In the genomic region with DNA sequence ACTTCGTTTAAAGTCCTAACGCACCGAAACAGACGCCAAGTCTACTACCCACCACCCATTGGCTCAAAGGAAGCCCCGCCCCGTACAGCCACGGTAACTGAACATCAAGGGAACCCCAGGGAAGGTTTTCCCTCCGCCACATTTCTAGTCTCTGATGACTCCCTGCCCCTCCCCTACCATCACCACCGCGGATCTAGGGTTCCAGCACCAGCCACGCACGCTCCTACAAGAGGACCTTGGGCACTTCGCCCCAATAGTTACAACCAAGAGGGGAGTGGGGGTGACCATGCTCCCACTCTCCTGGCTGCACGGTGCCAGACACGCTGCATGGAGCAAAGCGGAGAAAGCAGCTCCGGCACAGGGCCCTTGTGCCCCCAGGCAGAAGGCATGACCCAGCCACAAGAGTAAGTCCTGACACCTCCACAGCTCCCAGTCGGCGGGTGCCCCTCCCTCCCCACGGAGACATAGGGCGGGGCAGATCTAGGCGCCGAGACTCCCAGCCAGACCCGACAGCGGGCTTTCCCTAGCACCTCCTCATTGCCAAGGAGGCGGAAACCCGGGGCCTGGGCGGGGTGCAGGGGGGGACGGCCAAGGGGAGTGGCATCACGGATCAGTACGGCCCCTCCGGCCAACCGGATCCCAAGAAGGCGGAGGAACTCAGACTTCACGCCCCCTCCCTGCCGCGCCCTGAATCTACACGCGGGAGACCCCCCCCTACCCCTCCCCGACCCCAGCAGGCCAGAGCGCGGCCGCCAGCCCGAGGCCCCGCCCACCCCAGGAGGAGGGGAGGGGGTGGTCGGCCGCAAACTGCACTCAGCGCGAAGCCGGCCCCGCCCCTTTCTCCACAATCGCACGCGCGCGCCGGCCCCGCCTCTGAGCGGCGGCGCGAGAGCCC, we compare ENCODE assay signal across 1 cellular context.
TF ChIP-seq lines count a peak whose summit lies in the region.

No MANE protein-coding gene starts in this region.

TF ChIP-seq in HepG2, 621 proteins besides CTCF, POLR2A, EP300 and RAD21 (continued from another document and continues in another):
- 0 out of 2 replicates have a peak, but pooled peaks have one; percentile 36 for TF ChIP-seq ZNF550 (CRISPR knock-in tag; IDR thresholded peaks at IDR 0.05; ENCODE audit: borderline replicate concordance)
- no peak for TF ChIP-seq ZNF766 (CRISPR knock-in tag; IDR thresholded peaks at IDR 0.05; ENCODE audit: borderline replicate concordance)
- no peak for TF ChIP-seq ZNF564 (CRISPR knock-in tag; IDR thresholded peaks at IDR 0.05)
- no peak for TF ChIP-seq ZFP82 (CRISPR knock-in tag; IDR thresholded peaks at IDR 0.05; ENCODE audit: borderline replicate concordance)
- TF ChIP-seq SALL1 (CRISPR knock-in tag; IDR thresholded peaks at IDR 0.05) = peak; percentile 69
- TF ChIP-seq GPN1 (CRISPR knock-in tag; IDR thresholded peaks at IDR 0.05; ENCODE audit: borderline replicate concordance) = no peak
- TF ChIP-seq, protein P1, sequence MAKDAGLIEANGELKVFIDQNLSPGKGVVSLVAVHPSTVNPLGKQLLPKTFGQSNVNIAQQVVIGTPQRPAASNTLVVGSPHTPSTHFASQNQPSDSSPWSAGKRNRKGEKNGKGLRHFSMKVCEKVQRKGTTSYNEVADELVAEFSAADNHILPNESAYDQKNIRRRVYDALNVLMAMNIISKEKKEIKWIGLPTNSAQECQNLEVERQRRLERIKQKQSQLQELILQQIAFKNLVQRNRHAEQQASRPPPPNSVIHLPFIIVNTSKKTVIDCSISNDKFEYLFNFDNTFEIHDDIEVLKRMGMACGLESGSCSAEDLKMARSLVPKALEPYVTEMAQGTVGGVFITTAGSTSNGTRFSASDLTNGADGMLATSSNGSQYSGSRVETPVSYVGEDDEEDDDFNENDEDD (CRISPR knock-in tag; IDR thresholded peaks at IDR 0.05; ENCODE audit: borderline replicate concordance) = no peak; the same call in 1 of the 2 replicates
- TF ChIP-seq ARHGAP35 (CRISPR knock-in tag; IDR thresholded peaks at IDR 0.05; ENCODE audit: borderline replicate concordance) = no peak
- TF ChIP-seq, protein P2, sequence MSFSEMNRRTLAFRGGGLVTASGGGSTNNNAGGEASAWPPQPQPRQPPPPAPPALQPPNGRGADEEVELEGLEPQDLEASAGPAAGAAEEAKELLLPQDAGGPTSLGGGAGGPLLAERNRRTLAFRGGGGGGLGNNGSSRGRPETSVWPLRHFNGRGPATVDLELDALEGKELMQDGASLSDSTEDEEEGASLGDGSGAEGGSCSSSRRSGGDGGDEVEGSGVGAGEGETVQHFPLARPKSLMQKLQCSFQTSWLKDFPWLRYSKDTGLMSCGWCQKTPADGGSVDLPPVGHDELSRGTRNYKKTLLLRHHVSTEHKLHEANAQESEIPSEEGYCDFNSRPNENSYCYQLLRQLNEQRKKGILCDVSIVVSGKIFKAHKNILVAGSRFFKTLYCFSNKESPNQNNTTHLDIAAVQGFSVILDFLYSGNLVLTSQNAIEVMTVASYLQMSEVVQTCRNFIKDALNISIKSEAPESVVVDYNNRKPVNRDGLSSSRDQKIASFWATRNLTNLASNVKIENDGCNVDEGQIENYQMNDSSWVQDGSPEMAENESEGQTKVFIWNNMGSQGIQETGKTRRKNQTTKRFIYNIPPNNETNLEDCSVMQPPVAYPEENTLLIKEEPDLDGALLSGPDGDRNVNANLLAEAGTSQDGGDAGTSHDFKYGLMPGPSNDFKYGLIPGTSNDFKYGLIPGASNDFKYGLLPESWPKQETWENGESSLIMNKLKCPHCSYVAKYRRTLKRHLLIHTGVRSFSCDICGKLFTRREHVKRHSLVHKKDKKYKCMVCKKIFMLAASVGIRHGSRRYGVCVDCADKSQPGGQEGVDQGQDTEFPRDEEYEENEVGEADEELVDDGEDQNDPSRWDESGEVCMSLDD (CRISPR knock-in tag; IDR thresholded peaks at IDR 0.05; ENCODE audit: borderline replicate concordance) = no peak
- TF ChIP-seq, protein P3, sequence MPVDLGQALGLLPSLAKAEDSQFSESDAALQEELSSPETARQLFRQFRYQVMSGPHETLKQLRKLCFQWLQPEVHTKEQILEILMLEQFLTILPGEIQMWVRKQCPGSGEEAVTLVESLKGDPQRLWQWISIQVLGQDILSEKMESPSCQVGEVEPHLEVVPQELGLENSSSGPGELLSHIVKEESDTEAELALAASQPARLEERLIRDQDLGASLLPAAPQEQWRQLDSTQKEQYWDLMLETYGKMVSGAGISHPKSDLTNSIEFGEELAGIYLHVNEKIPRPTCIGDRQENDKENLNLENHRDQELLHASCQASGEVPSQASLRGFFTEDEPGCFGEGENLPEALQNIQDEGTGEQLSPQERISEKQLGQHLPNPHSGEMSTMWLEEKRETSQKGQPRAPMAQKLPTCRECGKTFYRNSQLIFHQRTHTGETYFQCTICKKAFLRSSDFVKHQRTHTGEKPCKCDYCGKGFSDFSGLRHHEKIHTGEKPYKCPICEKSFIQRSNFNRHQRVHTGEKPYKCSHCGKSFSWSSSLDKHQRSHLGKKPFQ (CRISPR knock-in tag; IDR thresholded peaks at IDR 0.05; ENCODE audit: insufficient replicate concordance) = no peak
- TF ChIP-seq U2AF2 (IDR thresholded peaks at IDR 0.05; ENCODE audit: low read depth, low read length) = no peak
- no peak for TF ChIP-seq CCAR2 (optimal IDR thresholded peaks at IDR 0.05; ENCODE audit: low read depth, low read length)
- no peak; the same call in 1 of the 2 replicates for TF ChIP-seq HMG20B (CRISPR knock-in tag; conservative IDR thresholded peaks at IDR 0.05)
- TF ChIP-seq FOXO1 (CRISPR knock-in tag; IDR thresholded peaks at IDR 0.05) = no peak
- TF ChIP-seq RAD51 (IDR thresholded peaks at IDR 0.05; ENCODE audit: borderline replicate concordance) = no peak
- no peak for TF ChIP-seq ZNF557 (CRISPR knock-in tag; IDR thresholded peaks at IDR 0.05)
- no peak for TF ChIP-seq RFXANK (CRISPR knock-in tag; IDR thresholded peaks at IDR 0.05)
- TF ChIP-seq KDM3A (CRISPR knock-in tag; IDR thresholded peaks at IDR 0.05; ENCODE audit: low read depth) = no peak
- no peak; the same call in 1 of the 2 replicates for TF ChIP-seq ZNF768 (CRISPR knock-in tag; IDR thresholded peaks at IDR 0.05)
- no peak for TF ChIP-seq ZNF616 (CRISPR knock-in tag; IDR thresholded peaks at IDR 0.05; ENCODE audit: low read depth)
- no peak for TF ChIP-seq CC2D1A (CRISPR knock-in tag; IDR thresholded peaks at IDR 0.05)
- no peak for TF ChIP-seq ZNF607 (CRISPR knock-in tag; IDR thresholded peaks at IDR 0.05; ENCODE audit: borderline replicate concordance)
- TF ChIP-seq ZNF441 (CRISPR knock-in tag; IDR thresholded peaks at IDR 0.05; ENCODE audit: borderline replicate concordance) = peak; percentile 37; the same call in 1 of the 2 replicates
- TF ChIP-seq NCOR1 (IDR thresholded peaks at IDR 0.05; ENCODE audit: borderline replicate concordance, low read length) = no peak
- TF ChIP-seq NKX3-1 (CRISPR knock-in tag; IDR thresholded peaks at IDR 0.05) = no peak
- TF ChIP-seq, protein P4, sequence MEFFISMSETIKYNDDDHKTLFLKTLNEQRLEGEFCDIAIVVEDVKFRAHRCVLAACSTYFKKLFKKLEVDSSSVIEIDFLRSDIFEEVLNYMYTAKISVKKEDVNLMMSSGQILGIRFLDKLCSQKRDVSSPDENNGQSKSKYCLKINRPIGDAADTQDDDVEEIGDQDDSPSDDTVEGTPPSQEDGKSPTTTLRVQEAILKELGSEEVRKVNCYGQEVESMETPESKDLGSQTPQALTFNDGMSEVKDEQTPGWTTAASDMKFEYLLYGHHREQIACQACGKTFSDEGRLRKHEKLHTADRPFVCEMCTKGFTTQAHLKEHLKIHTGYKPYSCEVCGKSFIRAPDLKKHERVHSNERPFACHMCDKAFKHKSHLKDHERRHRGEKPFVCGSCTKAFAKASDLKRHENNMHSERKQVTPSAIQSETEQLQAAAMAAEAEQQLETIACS (CRISPR knock-in tag; IDR thresholded peaks at IDR 0.05) = peak; percentile 14; the same call in 1 of the 2 replicates
- no peak for TF ChIP-seq KDM6A (CRISPR knock-in tag; IDR thresholded peaks at IDR 0.05; ENCODE audit: low read depth)
- no peak for TF ChIP-seq KDM4B (CRISPR knock-in tag; IDR thresholded peaks at IDR 0.05)
- peak; percentile 70; the same call in 1 of the 2 replicates for TF ChIP-seq GABPB1 (CRISPR knock-in tag; IDR thresholded peaks at IDR 0.05)
- TF ChIP-seq MATR3 (CRISPR knock-in tag; IDR thresholded peaks at IDR 0.05) = no peak
- TF ChIP-seq ZNF737 (CRISPR knock-in tag; IDR thresholded peaks at IDR 0.05; ENCODE audit: borderline replicate concordance) = 0 out of 2 replicates have a peak, but pooled peaks have one; percentile 29
- 0 out of 2 replicates have a peak, but pooled peaks have one; percentile 65 for TF ChIP-seq ZNF430 (CRISPR knock-in tag; IDR thresholded peaks at IDR 0.05)
- TF ChIP-seq THAP11 (CRISPR knock-in tag; IDR thresholded peaks at IDR 0.05) = no peak; the same call in 1 of the 2 replicates
- TF ChIP-seq STAT5B (CRISPR knock-in tag; IDR thresholded peaks at IDR 0.05) = no peak
- no peak for TF ChIP-seq ZNF253 (CRISPR knock-in tag; IDR thresholded peaks at IDR 0.05; ENCODE audit: borderline replicate concordance)
- TF ChIP-seq RELA (CRISPR knock-in tag; IDR thresholded peaks at IDR 0.05) = no peak
- no peak for TF ChIP-seq ZBTB8A (CRISPR knock-in tag; IDR thresholded peaks at IDR 0.05; ENCODE audit: borderline replicate concordance, low read depth)
- no peak for TF ChIP-seq NCOA5 (CRISPR knock-in tag; IDR thresholded peaks at IDR 0.05)
- TF ChIP-seq ZNF337 (CRISPR knock-in tag; IDR thresholded peaks at IDR 0.05; ENCODE audit: borderline replicate concordance, low read depth) = peak; percentile 22; the same call in 1 of the 2 replicates
- no peak for TF ChIP-seq RFX5 (IDR thresholded peaks at IDR 0.05; ENCODE audit: low read depth, low read length)
- TF ChIP-seq, protein P5, sequence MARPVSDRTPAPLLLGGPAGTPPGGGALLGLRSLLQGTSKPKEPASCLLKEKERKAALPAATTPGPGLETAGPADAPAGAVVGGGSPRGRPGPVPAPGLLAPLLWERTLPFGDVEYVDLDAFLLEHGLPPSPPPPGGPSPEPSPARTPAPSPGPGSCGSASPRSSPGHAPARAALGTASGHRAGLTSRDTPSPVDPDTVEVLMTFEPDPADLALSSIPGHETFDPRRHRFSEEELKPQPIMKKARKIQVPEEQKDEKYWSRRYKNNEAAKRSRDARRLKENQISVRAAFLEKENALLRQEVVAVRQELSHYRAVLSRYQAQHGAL (CRISPR knock-in tag; IDR thresholded peaks at IDR 0.05; ENCODE audit: not compliant biosample characterization) = no peak
- TF ChIP-seq ZNF136 (CRISPR knock-in tag; IDR thresholded peaks at IDR 0.05; ENCODE audit: low read depth) = no peak
- no peak; the same call in 1 of the 2 replicates for TF ChIP-seq ZNF598 (CRISPR knock-in tag; IDR thresholded peaks at IDR 0.05; ENCODE audit: borderline replicate concordance)
- TF ChIP-seq TBP (CRISPR knock-in tag; IDR thresholded peaks at IDR 0.05) = no peak
- TF ChIP-seq, protein P6, sequence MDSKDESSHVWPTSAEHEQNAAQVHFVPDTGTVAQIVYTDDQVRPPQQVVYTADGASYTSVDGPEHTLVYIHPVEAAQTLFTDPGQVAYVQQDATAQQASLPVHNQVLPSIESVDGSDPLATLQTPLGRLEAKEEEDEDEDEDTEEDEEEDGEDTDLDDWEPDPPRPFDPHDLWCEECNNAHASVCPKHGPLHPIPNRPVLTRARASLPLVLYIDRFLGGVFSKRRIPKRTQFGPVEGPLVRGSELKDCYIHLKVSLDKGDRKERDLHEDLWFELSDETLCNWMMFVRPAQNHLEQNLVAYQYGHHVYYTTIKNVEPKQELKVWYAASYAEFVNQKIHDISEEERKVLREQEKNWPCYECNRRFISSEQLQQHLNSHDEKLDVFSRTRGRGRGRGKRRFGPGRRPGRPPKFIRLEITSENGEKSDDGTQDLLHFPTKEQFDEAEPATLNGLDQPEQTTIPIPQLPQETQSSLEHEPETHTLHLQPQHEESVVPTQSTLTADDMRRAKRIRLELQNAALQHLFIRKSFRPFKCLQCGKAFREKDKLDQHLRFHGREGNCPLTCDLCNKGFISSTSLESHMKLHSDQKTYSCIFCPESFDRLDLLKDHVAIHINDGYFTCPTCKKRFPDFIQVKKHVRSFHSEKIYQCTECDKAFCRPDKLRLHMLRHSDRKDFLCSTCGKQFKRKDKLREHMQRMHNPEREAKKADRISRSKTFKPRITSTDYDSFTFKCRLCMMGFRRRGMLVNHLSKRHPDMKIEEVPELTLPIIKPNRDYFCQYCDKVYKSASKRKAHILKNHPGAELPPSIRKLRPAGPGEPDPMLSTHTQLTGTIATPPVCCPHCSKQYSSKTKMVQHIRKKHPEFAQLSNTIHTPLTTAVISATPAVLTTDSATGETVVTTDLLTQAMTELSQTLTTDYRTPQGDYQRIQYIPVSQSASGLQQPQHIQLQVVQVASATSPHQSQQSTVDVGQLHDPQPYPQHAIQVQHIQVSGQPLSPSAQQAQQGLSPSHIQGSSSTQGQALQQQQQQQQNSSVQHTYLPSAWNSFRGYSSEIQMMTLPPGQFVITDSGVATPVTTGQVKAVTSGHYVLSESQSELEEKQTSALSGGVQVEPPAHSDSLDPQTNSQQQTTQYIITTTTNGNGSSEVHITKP (CRISPR knock-in tag; IDR thresholded peaks at IDR 0.05; ENCODE audit: low read depth) = no peak
- TF ChIP-seq ZNF282 (IDR thresholded peaks at IDR 0.05; ENCODE audit: partially characterized antibody) = no peak
- peak; percentile 79; the same call in 1 of the 2 replicates for TF ChIP-seq TBX2 (CRISPR knock-in tag; IDR thresholded peaks at IDR 0.05; ENCODE audit: borderline replicate concordance)
- no peak for TF ChIP-seq NFE2L2 (IDR thresholded peaks at IDR 0.05; ENCODE audit: low read length)
- TF ChIP-seq SIN3A (IDR thresholded peaks at IDR 0.05; ENCODE audit: borderline replicate concordance, low read depth, low read length) = peak; percentile 80; the same call in 1 of the 2 replicates
- TF ChIP-seq, protein P7, sequence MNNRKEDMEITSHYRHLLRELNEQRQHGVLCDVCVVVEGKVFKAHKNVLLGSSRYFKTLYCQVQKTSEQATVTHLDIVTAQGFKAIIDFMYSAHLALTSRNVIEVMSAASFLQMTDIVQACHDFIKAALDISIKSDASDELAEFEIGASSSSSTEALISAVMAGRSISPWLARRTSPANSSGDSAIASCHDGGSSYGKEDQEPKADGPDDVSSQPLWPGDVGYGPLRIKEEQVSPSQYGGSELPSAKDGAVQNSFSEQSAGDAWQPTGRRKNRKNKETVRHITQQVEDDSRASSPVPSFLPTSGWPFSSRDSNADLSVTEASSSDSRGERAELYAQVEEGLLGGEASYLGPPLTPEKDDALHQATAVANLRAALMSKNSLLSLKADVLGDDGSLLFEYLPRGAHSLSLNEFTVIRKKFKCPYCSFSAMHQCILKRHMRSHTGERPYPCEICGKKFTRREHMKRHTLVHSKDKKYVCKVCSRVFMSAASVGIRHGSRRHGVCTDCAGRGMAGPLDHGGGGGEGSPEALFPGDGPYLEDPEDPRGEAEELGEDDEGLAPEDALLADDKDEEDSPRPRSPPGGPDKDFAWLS (CRISPR knock-in tag; IDR thresholded peaks at IDR 0.05; ENCODE audit: borderline replicate concordance) = no peak
- TF ChIP-seq MIER3 (CRISPR knock-in tag; IDR thresholded peaks at IDR 0.05; ENCODE audit: borderline replicate concordance) = no peak
- TF ChIP-seq FOXJ3 (CRISPR knock-in tag; IDR thresholded peaks at IDR 0.05; ENCODE audit: borderline replicate concordance) = no peak
- TF ChIP-seq ZNF510 (CRISPR knock-in tag; IDR thresholded peaks at IDR 0.05; ENCODE audit: low read depth) = no peak
- TF ChIP-seq, protein P8, sequence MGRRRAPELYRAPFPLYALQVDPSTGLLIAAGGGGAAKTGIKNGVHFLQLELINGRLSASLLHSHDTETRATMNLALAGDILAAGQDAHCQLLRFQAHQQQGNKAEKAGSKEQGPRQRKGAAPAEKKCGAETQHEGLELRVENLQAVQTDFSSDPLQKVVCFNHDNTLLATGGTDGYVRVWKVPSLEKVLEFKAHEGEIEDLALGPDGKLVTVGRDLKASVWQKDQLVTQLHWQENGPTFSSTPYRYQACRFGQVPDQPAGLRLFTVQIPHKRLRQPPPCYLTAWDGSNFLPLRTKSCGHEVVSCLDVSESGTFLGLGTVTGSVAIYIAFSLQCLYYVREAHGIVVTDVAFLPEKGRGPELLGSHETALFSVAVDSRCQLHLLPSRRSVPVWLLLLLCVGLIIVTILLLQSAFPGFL (CRISPR knock-in tag; IDR thresholded peaks at IDR 0.05) = no peak
